ENCODE assay signal across 29 cellular contexts in the genomic region with DNA sequence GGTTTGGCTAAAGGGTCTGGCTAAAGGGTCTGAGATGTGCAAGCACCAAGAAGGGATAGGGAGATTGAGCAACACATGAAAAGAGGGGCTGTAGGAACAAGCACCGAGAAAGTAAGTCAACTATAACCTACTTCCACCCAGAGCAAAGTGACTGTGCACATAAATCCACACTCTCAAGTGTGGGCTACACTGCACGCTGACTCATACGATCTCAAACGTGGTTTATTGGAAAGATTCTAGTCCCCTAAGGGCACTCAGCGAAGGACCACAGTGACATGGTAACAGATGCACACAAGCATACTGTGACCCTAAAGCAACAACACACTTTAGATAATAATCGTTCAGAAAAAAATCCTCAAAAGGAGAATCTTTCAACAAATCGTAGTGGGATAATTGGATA. TPM values are rescaled to one million over a fixed set of nuclear protein-coding genes. Genes with fewer than 3 reads are reported as not detected.
DNase-seq lines count a peak whose midpoint lies in the region; ATAC-seq, FAIRE-seq and TF ChIP-seq lines count a peak whose summit lies in the region.
"Had no signal": no experiment of that assay in that cellular context is flagged by ENCODE, and none has a peak within 500 bp of the region (broad histone marks: within the 10 kb centered on the region; RNA-seq: fewer than 3 reads in every experiment).

No MANE protein-coding gene starts in this region.

- H3K27ac Mint-ChIP-seq in activated CD8-positive, alpha-beta memory T cell treated with anti-CD3 and anti-CD28 coated beads, Interleukin-2, amount 10 ng/mL, durations not matched to agents 7 days and 5 days: no peak overlapping the region
- H3K27ac Mint-ChIP-seq: T-cell had no signal

- WGBS in K562 (ENCODE audit: insufficient coverage, low coverage, missing lambda C conversion rate): 20% methylated on average over 7 of the region's 7 CpGs
- WGBS in heart left ventricle, 4 donors: 88 to 93% (median 90%) methylated on average over 7 of the region's 7 CpGs

- no peaks in the 10 kb centered on the region for H3K4me1 ChIP-seq in K562 (replicated peaks in 1 of 2; ENCODE audit: control insufficient read depth in 2 of 2, insufficient read depth in 2 of 2, low read length in 2 of 2)
- H3K4me1 ChIP-seq in heart left ventricle: no peaks in the 10 kb centered on the region
- no peaks in the 10 kb centered on the region for H3K4me1 ChIP-seq in PC-9 (replicated peaks; ENCODE audit: insufficient read depth)
- H3K4me1 ChIP-seq: SJSA1 had no signal

- no peak for FAIRE-seq in K562 (lab: Jason Lieb, UNC)
- FAIRE-seq: GM12892, H1, RCC 7860 had no signal

- H3K27me3 Mint-ChIP-seq in activated CD8-positive, alpha-beta memory T cell treated with anti-CD3 and anti-CD28 coated beads, Interleukin-2, amount 10 ng/mL, durations not matched to agents 7 days and 5 days: no peaks in the 10 kb centered on the region

- no peaks in the 10 kb centered on the region for H3K36me3 ChIP-seq in K562 (ENCODE audit: control insufficient read depth, insufficient read depth, low read length)
- H3K36me3 ChIP-seq in heart left ventricle: peaks cover 0 to 31% (median 6%) of the 10 kb centered on the region in 9 donors
- no peaks in the 10 kb centered on the region for H3K36me3 ChIP-seq in PC-9 (ENCODE audit: low read depth)
- H3K36me3 ChIP-seq: MG63, SJSA1 had no signal

- H3K4me3 ChIP-seq in K562 (no peak overlapping the region), heart left ventricle (no peak overlapping the region), PC-9 (no peak overlapping the region)
- H3K4me3 ChIP-seq: MG63, SJSA1 had no signal

- H3K4me1 Mint-ChIP-seq in activated CD8-positive, alpha-beta memory T cell treated with anti-CD3 and anti-CD28 coated beads, Interleukin-2, amount 10 ng/mL, durations not matched to agents 7 days and 5 days: peaks cover 23% of the 10 kb centered on the region

- no peaks in the 10 kb centered on the region for H3K9me3 Mint-ChIP-seq in activated CD8-positive, alpha-beta memory T cell treated with anti-CD3 and anti-CD28 coated beads, Interleukin-2, amount 10 ng/mL, durations not matched to agents 7 days and 5 days (ENCODE audit: low read depth)
- H3K9me3 Mint-ChIP-seq: T-cell had no signal

- intact Hi-C loops in K562 (cut with micrococcal nuclease): no loop called here
- intact Hi-C loops in heart left ventricle (cut with DNase I): no loop called here
- intact Hi-C loops in PC-9 (cut with micrococcal nuclease; ENCODE audit: unreplicated experiment): no loop called here

- no peak for TF ChIP-seq EP300 in K562 (IDR thresholded peaks at IDR 0.05; ENCODE audit: low read length)

- H4K20me1 ChIP-seq in K562 (replicated peaks; ENCODE audit: control insufficient read depth, insufficient read depth, low read length) (no peaks in the 10 kb centered on the region), PC-9 (ENCODE audit: insufficient read depth) (no peaks in the 10 kb centered on the region)

- H3K79me2 ChIP-seq in K562 (ENCODE audit: control insufficient read depth, insufficient read depth, low read length) (no peaks in the 10 kb centered on the region), PC-9 (ENCODE audit: low read depth) (no peaks in the 10 kb centered on the region)

- POLR2A ChIA-PET in K562 (lab: Yijun Ruan, JAX) (no interaction called here), PC-9 (lab: Charles Lee; ENCODE audit: unreplicated experiment) (no interaction called here)

- no peak overlapping the region for H3K27ac ChIP-seq in K562 (ENCODE audit: extremely low read depth, low read depth, low read length)
- H3K27ac ChIP-seq in heart left ventricle: no peak overlapping the region
- H3K27ac ChIP-seq in PC-9: no peak overlapping the region
- H3K27ac ChIP-seq: SJSA1 had no signal

- ATAC-seq in activated CD8-positive, alpha-beta memory T cell treated with anti-CD3 and anti-CD28 coated beads, Interleukin-2, amount 10 ng/mL, durations not matched to agents 7 days and 5 days: no peak
- ATAC-seq in K562: peak; percentile 36; the same call in 1 of the 3 replicates
- no peak for ATAC-seq in HG03442 (IDR thresholded peaks at IDR 0.05; ENCODE audit: unreplicated experiment)
- ATAC-seq in GM21423 (IDR thresholded peaks at IDR 0.05; ENCODE audit: unreplicated experiment): no peak
- no peak for ATAC-seq in heart left ventricle
- ATAC-seq: HCT116, T-cell had no signal

- H2AFZ ChIP-seq in K562 (ENCODE audit: low read depth, low read length) (no peak overlapping the region), PC-9 (no peak overlapping the region)

- no peak overlapping the region for H3K4me3 Mint-ChIP-seq in activated CD8-positive, alpha-beta memory T cell treated with anti-CD3 and anti-CD28 coated beads, Interleukin-2, amount 10 ng/mL, durations not matched to agents 7 days and 5 days
- H3K4me3 Mint-ChIP-seq: T-cell had no signal

- H3K9me2 ChIP-seq in PC-9 (ENCODE audit: insufficient read depth): no peaks in the 10 kb centered on the region

- BruUV-seq in K562 (replicated peaks; lab: Mats Ljungman, UMichigan) (no TSS peak), PC-9 (replicated peaks; lab: Mats Ljungman, UMichigan) (no TSS peak)

- no peak for TF ChIP-seq RAD21 in K562 (CRISPR knock-in tag; conservative IDR thresholded peaks at IDR 0.05 in 1 of 2, IDR thresholded peaks at IDR 0.05 in 1 of 2)

- H3K27me3 ChIP-seq in K562 (ENCODE audit: control insufficient read depth in 2 of 2, insufficient read depth in 2 of 2, low read length in 2 of 2) (no peaks in the 10 kb centered on the region), heart left ventricle (no peaks in the 10 kb centered on the region), PC-9 (ENCODE audit: insufficient read depth, low read depth) (no peaks in the 10 kb centered on the region)
- H3K27me3 ChIP-seq: MG63, SJSA1 had no signal

- DNase-seq in activated CD8-positive, alpha-beta memory T cell treated with anti-CD3 and anti-CD28 coated beads, Interleukin-2, amount 10 ng/mL, durations not matched to agents 7 days and 5 days: peak; percentile 41
- DNase-seq in activated CD8-positive, alpha-beta memory T cell treated with anti-CD3 and anti-CD28 coated beads, Interleukin-2, amount 50 U/mL, for 48 hours: no peak
- DNase-seq in M059J (ENCODE audit: low read depth) (peak; percentile 79), K562 (ENCODE audit: extremely low read depth in 1 of 4, low spot score in 3 of 4) (no peak), heart left ventricle (no peak), PC-9 (no peak)
- DNase-seq: 8988T, DMS153, DND-41, GDM1, MG63, NCI-H1092, NCI-H1436, NCI-H187, NCI-H2081 treated with DMSO at 0.1 percent for 48 hours, NCI-H2171, NCI-H226, NCI-H510A, NCI-H69, T-cell had no signal

- H3K9me1 ChIP-seq in K562 (ENCODE audit: control insufficient read depth, insufficient read depth, low read length): no peaks in the 10 kb centered on the region

- TF ChIP-seq CTCF in K562 (IDR thresholded peaks at IDR 0.05 in 2 of 3, conservative IDR thresholded peaks at IDR 0.05 in 1 of 3; ENCODE audit: insufficient read depth in 2 of 3, low read depth in 1 of 3, low read length in 3 of 3): no peak
- TF ChIP-seq CTCF in heart left ventricle (IDR thresholded peaks at IDR 0.05): no peak
- no peak for TF ChIP-seq CTCF in PC-9 (conservative IDR thresholded peaks at IDR 0.05)

- H3K36me3 Mint-ChIP-seq in activated CD8-positive, alpha-beta memory T cell treated with anti-CD3 and anti-CD28 coated beads, Interleukin-2, amount 10 ng/mL, durations not matched to agents 7 days and 5 days: no peaks in the 10 kb centered on the region

- CTCF ChIA-PET in activated CD8-positive, alpha-beta memory T cell treated with anti-CD3 and anti-CD28 coated beads, Interleukin-2, amount 10 ng/mL, durations not matched to agents 7 days and 5 days (lab: Charles Lee): no interaction called here
- CTCF ChIA-PET in K562 (lab: Yijun Ruan, JAX; ENCODE audit: low intra/inter-chr PET ratio): interaction anchor here (0.7 kb wide), 1 partner anchor 79 kb away, joined by 3 read pairs; no protein-coding TSS in a partner anchor
- CTCF ChIA-PET in PC-9 (lab: Charles Lee): no interaction called here

- TF ChIP-seq POLR2A in K562 (conservative IDR thresholded peaks at IDR 0.05) (no peak), heart left ventricle (IDR thresholded peaks at IDR 0.05) (no peak)

- no peaks in the 10 kb centered on the region for H3K9me3 ChIP-seq in K562 (replicated peaks; ENCODE audit: control insufficient read depth, insufficient read depth, low read depth, low read length)
- H3K9me3 ChIP-seq in heart left ventricle: no peaks in the 10 kb centered on the region
- H3K9me3 ChIP-seq in PC-9 (ENCODE audit: insufficient read depth, low read depth): no peaks in the 10 kb centered on the region
- H3K9me3 ChIP-seq: MG63, SJSA1 had no signal

- H3K4me2 ChIP-seq in K562 (ENCODE audit: insufficient read depth, low read length) (no peak overlapping the region), PC-9 (no peak overlapping the region)

- H3F3A ChIP-seq in PC-9 (ENCODE audit: insufficient read depth, low read depth): no peaks in the 10 kb centered on the region

- in situ Hi-C loops in K562 (cut with MboI): no loop called here

- no peak overlapping the region for H3K9ac ChIP-seq in K562 (ENCODE audit: insufficient read depth in 1 of 2, low read depth in 2 of 2, low read length in 2 of 2)

RNA-seq across cellular contexts. Expression of a gene that starts 48.0 kb away (rescaled TPM):
- 1 to 10 TPM; 3.8 to 4.0 TPM for total RNA-seq in activated CD8-positive, alpha-beta memory T cell treated with anti-CD3 and anti-CD28 coated beads, Interleukin-2, amount 10 ng/mL, durations not matched to agents 7 days and 5 days
- total RNA-seq in M059J (2014; rRNA removed; shearing (Covaris generic)): 4.5 and 10.4 TPM in 2 replicates
- total RNA-seq in K562 (2011; cell fraction: chromatin; rRNA removed; ENCODE audit: low replicate concordance): 6.6 and 16.1 TPM in 2 replicates
- 3.9 and 4.3 TPM in 2 replicates for total RNA-seq in K562 (2011; cell fraction: nucleolus; rRNA removed)
- 5.9 and 9.0 TPM in 2 replicates for total RNA-seq in K562 (2011; cell fraction: nucleoplasm; rRNA removed)
- 3.8 and 5.4 TPM in 2 replicates for total RNA-seq in K562 (2014; rRNA removed)
- total RNA-seq in K562 (2014; rRNA removed; fragmentation: Illumina TruSeq; extraction: Trizol): 4.4 and 4.7 TPM in 2 replicates
- total RNA-seq in K562 (2015; rRNA removed; fragmentation: Illumina TruSeq; extraction: Trizol): 2.9 and 3.6 TPM in 2 replicates
- 5.5 and 6.1 TPM in 2 replicates for total RNA-seq in K562 (2021)
- 5.9 and 6.4 TPM in 2 replicates for polyA plus RNA-seq in K562 (2011; rRNA removed)
- polyA plus RNA-seq in K562 (2011; cell fraction: cytosol; rRNA removed): 1.8 and 4.2 TPM in 2 replicates
- polyA plus RNA-seq in K562 (2011; cell fraction: nucleus; rRNA removed): 3.4 and 3.6 TPM in 2 replicates
- polyA plus RNA-seq in K562 (2012): 4.7 and 5.2 TPM in 2 replicates
- 4.3 and 4.8 TPM in 2 replicates for polyA plus RNA-seq in K562 (2014; fragmentation: Illumina TruSeq; extraction: Trizol)
- 1 to 10 TPM; 4.1 to 5.5 TPM for polyA plus RNA-seq in K562 (2014; fragmentation: Nextera tagmentation; extraction: Ambion mirVana)
- 4.9 and 6.1 TPM in 2 replicates for polyA plus RNA-seq in K562 (2014; rRNA removed)
- polyA minus RNA-seq in K562 (2011; rRNA and poly(A)+ RNA removed): 9.9 and 18.0 TPM in 2 replicates
- 5.8 and 7.4 TPM in 2 replicates for polyA minus RNA-seq in K562 (2011; cell fraction: cytosol; rRNA and poly(A)+ RNA removed)
- 8.2 and 12.9 TPM in 2 replicates for polyA minus RNA-seq in K562 (2011; cell fraction: nucleus; rRNA and poly(A)+ RNA removed)
- total RNA-seq in heart left ventricle: 10 to 100 TPM; 12.3 to 26.0 (median 17.5) TPM
- polyA plus RNA-seq in heart left ventricle: 1 to 10 TPM; 5.1 to 5.9 TPM
- total RNA-seq in PC-9 (2021): 8.4 and 8.8 TPM in 2 replicates

RNA-seq across cellular contexts. Expression of a gene that starts 53.0 kb away (rescaled TPM):
- total RNA-seq in activated CD8-positive, alpha-beta memory T cell treated with anti-CD3 and anti-CD28 coated beads, Interleukin-2, amount 10 ng/mL, durations not matched to agents 7 days and 5 days: under 1 TPM in 1 of 2 experiments, not detected in 1; 0.07 TPM
- total RNA-seq in M059J (2014; rRNA removed; shearing (Covaris generic)): not detected in 2 replicates
- 0.09 and 0.14 TPM in 2 replicates for total RNA-seq in K562 (2011; cell fraction: chromatin; rRNA removed; ENCODE audit: low replicate concordance)
- total RNA-seq in K562 (2011; cell fraction: nucleolus; rRNA removed): 0.17 TPM in 1 of 2 replicates, not detected in the other
- total RNA-seq in K562 (2011; cell fraction: nucleoplasm; rRNA removed): 0.07 and 0.08 TPM in 2 replicates
- total RNA-seq in K562 (2014; rRNA removed) (not detected in 2 replicates), K562 (2014; rRNA removed; fragmentation: Illumina TruSeq; extraction: Trizol) (not detected in 2 replicates), K562 (2015; rRNA removed; fragmentation: Illumina TruSeq; extraction: Trizol) (0.04 TPM in 1 of 2 replicates, not detected in the other), K562 (2021) (0.04 TPM in 1 of 2 replicates, not detected in the other), heart left ventricle (1 to 10 TPM; 1.1 to 2.9 (median 2.2) TPM), PC-9 (2021) (not detected in 2 replicates)
- polyA plus RNA-seq in K562 (2011; rRNA removed) (0.01 and 0.03 TPM in 2 replicates), K562 (2014; fragmentation: Illumina TruSeq; extraction: Trizol) (0.01 TPM in 1 of 2 replicates, not detected in the other), K562 (2014; fragmentation: Nextera tagmentation; extraction: Ambion mirVana) (not detected), K562 (2014; rRNA removed) (not detected in 2 replicates), heart left ventricle (under 1 TPM; 0.53 to 0.75 TPM)
- polyA plus RNA-seq in K562 (2011; cell fraction: cytosol; rRNA removed): 0.03 TPM in 1 of 2 replicates, not detected in the other
- polyA plus RNA-seq in K562 (2011; cell fraction: nucleus; rRNA removed): 0.04 TPM in 1 of 2 replicates, not detected in the other
- 0.01 TPM in 1 of 2 replicates, not detected in the other for polyA plus RNA-seq in K562 (2012)
- polyA minus RNA-seq in K562 (2011; rRNA and poly(A)+ RNA removed): 0.07 TPM in 1 of 2 replicates, not detected in the other
- not detected in 2 replicates for polyA minus RNA-seq in K562 (2011; cell fraction: cytosol; rRNA and poly(A)+ RNA removed)
- not detected in 2 replicates for polyA minus RNA-seq in K562 (2011; cell fraction: nucleus; rRNA and poly(A)+ RNA removed)
- total RNA-seq: HT-29, OCI-LY7, T-cell had no signal

Comparison
In these comparisons a context has a peak if more than half of its experiments do, and no peak if none do; other contexts are left out.
1. DNase-seq: peak in activated CD8-positive, alpha-beta memory T cell treated with anti-CD3 and anti-CD28 coated beads, Interleukin-2, amount 10 ng/mL, durations not matched to agents 7 days and 5 days (single experiment) and M059J (single experiment); none in activated CD8-positive, alpha-beta memory T cell treated with anti-CD3 and anti-CD28 coated beads, Interleukin-2, amount 50 U/mL, for 48 hours (single experiment), K562 (0 of 4), heart left ventricle (0 of 5) and PC-9 (0 of 2).